ENCODE assay signal across 8 cellular contexts in genomic region chr6:143060354-143060805, GRCh38. TPM values are rescaled to one million over a fixed set of nuclear protein-coding genes. Genes with fewer than 3 reads are reported as not detected.
DNase-seq lines count a peak whose midpoint lies in the region; ATAC-seq lines count a peak whose summit lies in the region.

No MANE protein-coding gene starts in this region.

- H4K20me1 ChIP-seq in BLaER1, result no peaks in the 10 kb centered on the region

- ATAC-seq in GM19023 (IDR thresholded peaks at IDR 0.05; ENCODE audit: unreplicated experiment), result peak; percentile 75
- ATAC-seq in HG03196 (IDR thresholded peaks at IDR 0.05; ENCODE audit: unreplicated experiment), result peak; percentile 71

- H3K9me3 ChIP-seq in BLaER1, result 0 out of 2 replicates have a peak, but pooled peaks cover 4% of the 10 kb centered on the region

- H3K27ac ChIP-seq in BLaER1, result peak overlapping the region; percentile 53; the same call in 1 of the 2 replicates
- peak overlapping the region; percentile 99 for H3K27ac ChIP-seq in epithelial cell of prostate

- no peaks in the 10 kb centered on the region for H3K27me3 ChIP-seq in BLaER1

- peak overlapping the region; percentile 90 for H3K4me2 ChIP-seq in BLaER1

- no peaks in the 10 kb centered on the region for H3K36me3 ChIP-seq in BLaER1

- H3K9ac ChIP-seq in BLaER1, result peak overlapping the region; percentile 74

- peak; percentile 79 to 86 for DNase-seq in NOMO-1 (lab: John Stamatoyannopoulos, UW; ENCODE audit: unreplicated experiment in 2 of 2)
- peak; percentile 49 for DNase-seq in activated T-cell treated with anti-CD3 and anti-CD28 coated beads for 24 hours (ENCODE audit: low read depth)
- no peak for DNase-seq in epithelial cell of prostate (ENCODE audit: low read depth, low spot score)
- DNase-seq in mucosa of gallbladder (ENCODE audit: low spot score), result peak; percentile 76
- DNase-seq in stimulated activated CD8-positive, alpha-beta memory T cell treated with anti-CD3 and anti-CD28 coated beads, Interleukin-4, amount 100 ng/mL, for 24 hours (ENCODE audit: low read depth), result peak; percentile 42

- H3K4me1 ChIP-seq in BLaER1, result peaks cover 22% of the 10 kb centered on the region

- peak overlapping the region; percentile 83 for H3K4me3 ChIP-seq in BLaER1

RNA-seq across cellular contexts. Expression of gene AIG1, which starts 0.3 kb away (rescaled TPM):
- total RNA-seq in mucosa of gallbladder, result 81.4 TPM
